In genomic region chr3:30289751-30290150, GRCh38 we compare ENCODE assay signal across 22 cellular contexts.
DNase-seq lines count a peak whose midpoint lies in the region; ATAC-seq and TF ChIP-seq lines count a peak whose summit lies in the region.
"Had no signal": no experiment of that assay in that cellular context is flagged by ENCODE, and none has a peak within 500 bp of the region (broad histone marks: within the 10 kb centered on the region; RNA-seq: fewer than 3 reads in every experiment).

No MANE protein-coding gene starts in this region.

- peaks cover 0 to 7% of the 10 kb centered on the region in 2 donors for H3K27me3 Mint-ChIP-seq in natural killer cell treated with Interleukin-12 subunit alpha and Interleukin-12 subunit beta and Interleukin-15 and Interleukin-18, amount 100 ng/mL, for 72 hours
- H3K27me3 Mint-ChIP-seq in natural killer cell (ENCODE audit: low read depth in 2 of 2): peaks cover 0 to 3% of the 10 kb centered on the region in 2 donors
- H3K27me3 Mint-ChIP-seq: activated naive CD8-positive, alpha-beta T cell treated with anti-CD3 and anti-CD28 coated beads, Interleukin-2, amount 50 U/mL, for 24 hours; brain; CD4-positive, alpha-beta memory T cell; stimulated activated memory B cell treated with anti-CD40 and anti-IgM and Interleukin-4, amounts not matched to agents 10 μg/mL and 1 μg/mL and 100 μg/mL, for 72 hours had no signal

- no peak for TF ChIP-seq CTCF in natural killer cell (IDR thresholded peaks at IDR 0.05)
- no peak for TF ChIP-seq CTCF in transverse colon (IDR thresholded peaks at IDR 0.05)
- TF ChIP-seq CTCF in foreskin fibroblast (IDR thresholded peaks at IDR 0.05; ENCODE audit: low read depth, low read length): no peak
- no peak for TF ChIP-seq CTCF in esophagus muscularis mucosa (IDR thresholded peaks at IDR 0.05)

- no peaks in the 10 kb centered on the region for H3K27me3 ChIP-seq in transverse colon
- no peaks in the 10 kb centered on the region for H3K27me3 ChIP-seq in esophagus muscularis mucosa
- H3K27me3 ChIP-seq: MG63, sigmoid colon had no signal

- H3K4me1 Mint-ChIP-seq in natural killer cell treated with Interleukin-12 subunit alpha and Interleukin-12 subunit beta and Interleukin-15 and Interleukin-18, amount 100 ng/mL, for 72 hours (ENCODE audit: low read depth in 2 of 2): peaks cover 37 to 61% of the 10 kb centered on the region in 2 donors
- H3K4me1 Mint-ChIP-seq in natural killer cell: peaks cover 10 to 12% of the 10 kb centered on the region in 2 donors

- no peak for DNase-seq in natural killer cell treated with Interleukin-12 subunit alpha and Interleukin-12 subunit beta and Interleukin-15 and Interleukin-18, amount 100 ng/mL, for 72 hours (ENCODE audit: low spot score)
- no peak for DNase-seq in natural killer cell
- DNase-seq in RPMI7951 (ENCODE audit: low read depth): peak; percentile 27
- DNase-seq in epithelial cell of prostate (ENCODE audit: low read depth, low spot score): no peak
- DNase-seq in transverse colon: no peak
- DNase-seq in foreskin fibroblast: no peak
- DNase-seq in esophagus muscularis mucosa (ENCODE audit: extremely low spot score): no peak
- DNase-seq in NCI-H1694 (lab: John Stamatoyannopoulos, UW): no peak
- DNase-seq: activated CD4-positive, alpha-beta T cell treated with anti-CD3 and anti-CD28 coated beads, Interleukin-2, amount 50 U/mL, for 1 hour; activated effector memory CD4-positive, alpha-beta T cell treated with Interleukin-2 at 50 U/mL for 16 hours; activated naive CD8-positive, alpha-beta T cell treated with anti-CD3 and anti-CD28 coated beads, Interleukin-2, amount 50 U/mL, for 24 hours; CD4-positive, alpha-beta memory T cell; DMS153; GDM1; MG63; NCI-H1694 treated with DMSO at 0.1 percent for 48 hours; NCI-H2227 treated with DMSO at 0.1 percent for 48 hours; sigmoid colon had no signal

- H3K4me1 ChIP-seq in transverse colon (peaks cover 9 to 32% (median 19%) of the 10 kb centered on the region in 4 donors), esophagus muscularis mucosa (peaks cover 31 to 52% (median 32%) of the 10 kb centered on the region in 4 donors)
- H3K4me1 ChIP-seq: parathyroid adenoma had no signal

- no peaks in the 10 kb centered on the region for H3K9me3 Mint-ChIP-seq in natural killer cell treated with Interleukin-12 subunit alpha and Interleukin-12 subunit beta and Interleukin-15 and Interleukin-18, amount 100 ng/mL, for 72 hours
- no peaks in the 10 kb centered on the region for H3K9me3 Mint-ChIP-seq in natural killer cell
- H3K9me3 Mint-ChIP-seq: activated naive CD8-positive, alpha-beta T cell treated with anti-CD3 and anti-CD28 coated beads, Interleukin-2, amount 50 U/mL, for 24 hours; brain; stimulated activated memory B cell treated with anti-CD40 and anti-IgM and Interleukin-4, amounts not matched to agents 10 μg/mL and 1 μg/mL and 100 μg/mL, for 72 hours had no signal

- peak in 1 of 2 donors; percentile 39 for ATAC-seq in natural killer cell treated with Interleukin-12 subunit alpha and Interleukin-12 subunit beta and Interleukin-15 and Interleukin-18, amount 100 ng/mL, for 72 hours
- no peak for ATAC-seq in natural killer cell
- ATAC-seq: activated naive CD8-positive, alpha-beta T cell treated with anti-CD3 and anti-CD28 coated beads, Interleukin-2, amount 50 U/mL, for 24 hours; stimulated activated memory B cell treated with anti-CD40 and anti-IgM and Interleukin-4, amounts not matched to agents 10 μg/mL and 1 μg/mL and 100 μg/mL, for 72 hours had no signal

- no peaks in the 10 kb centered on the region for H3K9me3 ChIP-seq in transverse colon
- no peaks in the 10 kb centered on the region for H3K9me3 ChIP-seq in esophagus muscularis mucosa
- H3K9me3 ChIP-seq: MG63, sigmoid colon, thoracic aorta had no signal

- H3K4me3 Mint-ChIP-seq in natural killer cell treated with Interleukin-12 subunit alpha and Interleukin-12 subunit beta and Interleukin-15 and Interleukin-18, amount 100 ng/mL, for 72 hours: peak overlapping the region; percentile 31
- no peak overlapping the region for H3K4me3 Mint-ChIP-seq in natural killer cell
- H3K4me3 Mint-ChIP-seq: activated naive CD8-positive, alpha-beta T cell treated with anti-CD3 and anti-CD28 coated beads, Interleukin-2, amount 50 U/mL, for 24 hours; brain; CD4-positive, alpha-beta memory T cell; stimulated activated memory B cell treated with anti-CD40 and anti-IgM and Interleukin-4, amounts not matched to agents 10 μg/mL and 1 μg/mL and 100 μg/mL, for 72 hours had no signal

- H3K36me3 Mint-ChIP-seq in natural killer cell treated with Interleukin-12 subunit alpha and Interleukin-12 subunit beta and Interleukin-15 and Interleukin-18, amount 100 ng/mL, for 72 hours: peaks cover under 1% of the 10 kb centered on the region
- no peaks in the 10 kb centered on the region for H3K36me3 Mint-ChIP-seq in natural killer cell
- H3K36me3 Mint-ChIP-seq: brain; CD4-positive, alpha-beta memory T cell; stimulated activated memory B cell treated with anti-CD40 and anti-IgM and Interleukin-4, amounts not matched to agents 10 μg/mL and 1 μg/mL and 100 μg/mL, for 72 hours had no signal

- peak overlapping the region; percentile 56 to 81 for H3K27ac Mint-ChIP-seq in natural killer cell treated with Interleukin-12 subunit alpha and Interleukin-12 subunit beta and Interleukin-15 and Interleukin-18, amount 100 ng/mL, for 72 hours
- peak overlapping the region in 1 of 2 donors; percentile 41 for H3K27ac Mint-ChIP-seq in natural killer cell
- H3K27ac Mint-ChIP-seq: activated naive CD8-positive, alpha-beta T cell treated with anti-CD3 and anti-CD28 coated beads, Interleukin-2, amount 50 U/mL, for 24 hours; stimulated activated memory B cell treated with anti-CD40 and anti-IgM and Interleukin-4, amounts not matched to agents 10 μg/mL and 1 μg/mL and 100 μg/mL, for 72 hours had no signal

- H3K36me3 ChIP-seq in transverse colon (no peaks in the 10 kb centered on the region), esophagus muscularis mucosa (no peaks in the 10 kb centered on the region)
- H3K36me3 ChIP-seq: MG63, sigmoid colon, thoracic aorta had no signal

- H3K4me3 ChIP-seq in transverse colon: no peak overlapping the region
- no peak overlapping the region for H3K4me3 ChIP-seq in foreskin fibroblast (ENCODE audit: low read depth in 1 of 2, low read length in 2 of 2)
- H3K4me3 ChIP-seq in esophagus muscularis mucosa: no peak overlapping the region
- H3K4me3 ChIP-seq: MG63, sigmoid colon, thoracic aorta had no signal

- intact Hi-C loops in natural killer cell (cut with micrococcal nuclease): no loop called here
- intact Hi-C loops in transverse colon (cut with DNase I; ENCODE audit: low total_unique reads): no loop called here
- intact Hi-C loops in esophagus muscularis mucosa (cut with DNase I): no loop called here

- H3K27ac ChIP-seq in epithelial cell of prostate (peak overlapping the region; percentile 88), transverse colon (peak overlapping the region; percentile 35 to 66 (median 50)), esophagus muscularis mucosa (replicated peaks in 1 of 4) (no peak overlapping the region)
- H3K27ac ChIP-seq: parathyroid adenoma, sigmoid colon had no signal

- TF ChIP-seq POLR2A in transverse colon (IDR thresholded peaks at IDR 0.05): no peak
- no peak for TF ChIP-seq POLR2A in esophagus muscularis mucosa (IDR thresholded peaks at IDR 0.05; ENCODE audit: low read depth)

- in situ Hi-C loops in transverse colon (cut with MboI; ENCODE audit: low pct_ligation_motif_present in 1 of 4, low pct_unique_long_range_greater_than_20kb in 1 of 4, low sequenced_read_pairs in 3 of 4): no loop called here

- WGBS in transverse colon (ENCODE audit: low coverage in 1 of 2), 2 donors: 36 to 48% methylated on average over 1 of the region's 1 CpG
- WGBS in esophagus muscularis mucosa: 68% methylated on average over 1 of the region's 1 CpG

- no peak for TF ChIP-seq EP300 in transverse colon (IDR thresholded peaks at IDR 0.05; ENCODE audit: low read depth)
- no peak for TF ChIP-seq EP300 in esophagus muscularis mucosa (IDR thresholded peaks at IDR 0.05)

Comparison
In these comparisons a context has a peak if more than half of its experiments do, and no peak if none do; other contexts are left out.
1. H3K27ac ChIP-seq: peak in epithelial cell of prostate (single experiment) and transverse colon (4 of 4); none in esophagus muscularis mucosa (0 of 4).